Comparison of ENCODE assay signal across 1 cellular context in genomic region chr17:42288078-42288984, GRCh38.
TF ChIP-seq lines count a peak whose summit lies in the region.

Gene STAT5A (plus strand): TSS chr17:42288498. CDS start chr17:42289412, 914 bp downstream.

TF ChIP-seq in K562, 482 proteins besides CTCF, POLR2A, EP300 and RAD21 (continued from another document):
- no peak for TF ChIP-seq SRF (CRISPR knock-in tag; IDR thresholded peaks at IDR 0.05)
- TF ChIP-seq SMAD4 (CRISPR knock-in tag; conservative IDR thresholded peaks at IDR 0.05), result peak; percentile 81
- TF ChIP-seq ZBTB40 (IDR thresholded peaks at IDR 0.05), result peak; percentile 12; the same call in 1 of the 2 replicates
- no peak for TF ChIP-seq ZBTB40 (CRISPR knock-in tag; IDR thresholded peaks at IDR 0.05)
- 0 out of 2 replicates have a peak, but pooled peaks have one; percentile 32 for TF ChIP-seq SRSF3 (IDR thresholded peaks at IDR 0.05; ENCODE audit: insufficient read depth, low read length)
- no peak for TF ChIP-seq RBM17 (IDR thresholded peaks at IDR 0.05; ENCODE audit: borderline replicate concordance, low read depth, low read length)
- TF ChIP-seq SIN3A (IDR thresholded peaks at IDR 0.05; ENCODE audit: borderline replicate concordance in 2 of 2, control insufficient read depth in 1 of 2, low read depth in 2 of 2, low read length in 2 of 2), result peak in 1 of 2 experiments; percentile 29; a peak in 2 of 4 replicates
- no peak for TF ChIP-seq CHD4 (IDR thresholded peaks at IDR 0.05; ENCODE audit: insufficient read depth, insufficient replicate concordance, low read depth, low read length, poor library complexity, severe bottlenecking)
- TF ChIP-seq ZBTB8A (IDR thresholded peaks at IDR 0.05; ENCODE audit: partially characterized antibody), result no peak
- no peak for TF ChIP-seq ZNF57 (CRISPR knock-in tag; IDR thresholded peaks at IDR 0.05)
- no peak for TF ChIP-seq XRCC4 (IDR thresholded peaks at IDR 0.05; ENCODE audit: extremely low read depth, insufficient read depth, insufficient read length)
- no peak for TF ChIP-seq ZC3H8 (IDR thresholded peaks at IDR 0.05)
- peak; percentile 16 for TF ChIP-seq TAF1 (IDR thresholded peaks at IDR 0.05; ENCODE audit: control insufficient read depth, extremely low read depth, insufficient read depth, low read length, severe bottlenecking)
- no peak for TF ChIP-seq IRF1 (CRISPR knock-in tag; IDR thresholded peaks at IDR 0.05; ENCODE audit: borderline replicate concordance)
- TF ChIP-seq RFX1 (IDR thresholded peaks at IDR 0.05), result no peak
- no peak for TF ChIP-seq SAFB (IDR thresholded peaks at IDR 0.05; ENCODE audit: borderline replicate concordance, low read depth, low read length)
- no peak for TF ChIP-seq GTF2A2 (tag; IDR thresholded peaks at IDR 0.05)
- peak; percentile 41; the same call in 1 of the 2 replicates for TF ChIP-seq USF2 (CRISPR knock-in tag; IDR thresholded peaks at IDR 0.05)
- TF ChIP-seq RBM25 (IDR thresholded peaks at IDR 0.05; ENCODE audit: low read depth, low read length, severe bottlenecking), result peak; percentile 31
- peak; percentile 17 for TF ChIP-seq KDM5B (IDR thresholded peaks at IDR 0.05; ENCODE audit: insufficient replicate concordance, low read depth, low read length)
- TF ChIP-seq STAT5B (CRISPR knock-in tag; IDR thresholded peaks at IDR 0.05), result no peak
- TF ChIP-seq ZNF347 (CRISPR knock-in tag; IDR thresholded peaks at IDR 0.05; ENCODE audit: low read depth), result no peak
- TF ChIP-seq C11orf30 (IDR thresholded peaks at IDR 0.05; ENCODE audit: low read depth), result no peak
- no peak for TF ChIP-seq YY1 (IDR thresholded peaks at IDR 0.05; ENCODE audit: borderline replicate concordance in 1 of 3, control insufficient read depth in 1 of 3, extremely low read depth in 1 of 3, insufficient read depth in 3 of 3, insufficient read length in 1 of 3, insufficient replicate concordance in 2 of 3, low read depth in 1 of 3, low read length in 2 of 3)
- peak; percentile 37 for TF ChIP-seq BRD9 (IDR thresholded peaks at IDR 0.05; ENCODE audit: low read depth, partially characterized antibody)
- TF ChIP-seq, protein P1, sequence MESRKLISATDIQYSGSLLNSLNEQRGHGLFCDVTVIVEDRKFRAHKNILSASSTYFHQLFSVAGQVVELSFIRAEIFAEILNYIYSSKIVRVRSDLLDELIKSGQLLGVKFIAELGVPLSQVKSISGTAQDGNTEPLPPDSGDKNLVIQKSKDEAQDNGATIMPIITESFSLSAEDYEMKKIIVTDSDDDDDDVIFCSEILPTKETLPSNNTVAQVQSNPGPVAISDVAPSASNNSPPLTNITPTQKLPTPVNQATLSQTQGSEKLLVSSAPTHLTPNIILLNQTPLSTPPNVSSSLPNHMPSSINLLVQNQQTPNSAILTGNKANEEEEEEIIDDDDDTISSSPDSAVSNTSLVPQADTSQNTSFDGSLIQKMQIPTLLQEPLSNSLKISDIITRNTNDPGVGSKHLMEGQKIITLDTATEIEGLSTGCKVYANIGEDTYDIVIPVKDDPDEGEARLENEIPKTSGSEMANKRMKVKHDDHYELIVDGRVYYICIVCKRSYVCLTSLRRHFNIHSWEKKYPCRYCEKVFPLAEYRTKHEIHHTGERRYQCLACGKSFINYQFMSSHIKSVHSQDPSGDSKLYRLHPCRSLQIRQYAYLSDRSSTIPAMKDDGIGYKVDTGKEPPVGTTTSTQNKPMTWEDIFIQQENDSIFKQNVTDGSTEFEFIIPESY (CRISPR knock-in tag; IDR thresholded peaks at IDR 0.05), result no peak
- TF ChIP-seq MLLT1 (IDR thresholded peaks at IDR 0.05), result peak in 1 of 2 experiments; percentile 28; a peak in 2 of 4 replicates
- TF ChIP-seq, protein P2, sequence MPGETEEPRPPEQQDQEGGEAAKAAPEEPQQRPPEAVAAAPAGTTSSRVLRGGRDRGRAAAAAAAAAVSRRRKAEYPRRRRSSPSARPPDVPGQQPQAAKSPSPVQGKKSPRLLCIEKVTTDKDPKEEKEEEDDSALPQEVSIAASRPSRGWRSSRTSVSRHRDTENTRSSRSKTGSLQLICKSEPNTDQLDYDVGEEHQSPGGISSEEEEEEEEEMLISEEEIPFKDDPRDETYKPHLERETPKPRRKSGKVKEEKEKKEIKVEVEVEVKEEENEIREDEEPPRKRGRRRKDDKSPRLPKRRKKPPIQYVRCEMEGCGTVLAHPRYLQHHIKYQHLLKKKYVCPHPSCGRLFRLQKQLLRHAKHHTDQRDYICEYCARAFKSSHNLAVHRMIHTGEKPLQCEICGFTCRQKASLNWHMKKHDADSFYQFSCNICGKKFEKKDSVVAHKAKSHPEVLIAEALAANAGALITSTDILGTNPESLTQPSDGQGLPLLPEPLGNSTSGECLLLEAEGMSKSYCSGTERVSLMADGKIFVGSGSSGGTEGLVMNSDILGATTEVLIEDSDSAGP (CRISPR knock-in tag; IDR thresholded peaks at IDR 0.05), result no peak
- peak in 1 of 2 experiments; percentile 28; a peak in 1 of 4 replicates for TF ChIP-seq RCOR1 (IDR thresholded peaks at IDR 0.05; ENCODE audit: borderline replicate concordance in 1 of 2, low read depth in 2 of 2, low read length in 2 of 2)
- no peak for TF ChIP-seq JUN (IDR thresholded peaks at IDR 0.05; ENCODE audit: borderline replicate concordance, low read depth, low read length)
- TF ChIP-seq JUN (CRISPR knock-in tag; IDR thresholded peaks at IDR 0.05; ENCODE audit: borderline replicate concordance), result no peak
